In genomic region chr9:106892632-106893031, GRCh38 we compare ENCODE assay signal across 1 cellular context.
TF ChIP-seq lines count a peak whose summit lies in the region.

No MANE protein-coding gene starts in this region.

TF ChIP-seq in HCT116, 20 proteins besides CTCF, POLR2A, EP300 and RAD21 (continued from another document):
- TF ChIP-seq, protein P1, sequence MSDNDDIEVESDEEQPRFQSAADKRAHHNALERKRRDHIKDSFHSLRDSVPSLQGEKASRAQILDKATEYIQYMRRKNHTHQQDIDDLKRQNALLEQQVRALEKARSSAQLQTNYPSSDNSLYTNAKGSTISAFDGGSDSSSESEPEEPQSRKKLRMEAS (IDR thresholded peaks at IDR 0.05): peak; percentile 55
- TF ChIP-seq ZNF274 (IDR thresholded peaks at IDR 0.05; ENCODE audit: low read depth, low read length) (no peak), TCF7L2 (IDR thresholded peaks at IDR 0.05; ENCODE audit: borderline replicate concordance, extremely low read depth, insufficient read depth, insufficient read length) (no peak), FOSL1 (IDR thresholded peaks at IDR 0.05; ENCODE audit: low read depth) (peak; percentile 83), SRF (IDR thresholded peaks at IDR 0.05; ENCODE audit: low read depth) (no peak)
